ENCODE assay signal across 13 cellular contexts in genomic region chr21:45017376-45017960, GRCh38. TPM values are rescaled to one million over a fixed set of nuclear protein-coding genes. Genes with fewer than 3 reads are reported as not detected.
DNase-seq lines count a peak whose midpoint lies in the region; ATAC-seq and TF ChIP-seq lines count a peak whose summit lies in the region.
"Had no signal": no experiment of that assay in that cellular context is flagged by ENCODE, and none has a peak within 500 bp of the region (broad histone marks: within the 10 kb centered on the region; RNA-seq: fewer than 3 reads in every experiment).

No MANE protein-coding gene starts in this region.

- WGBS in aorta, 2 donors = 92 to 95% methylated on average over 7 of the region's 7 CpGs

- intact Hi-C loops in cardiac septum (cut with DNase I) (no loop called here), aorta (cut with DNase I) (loop anchor here in 1 of 2 donors (5.0 kb wide), 1 partner anchor 60 kb away; no protein-coding TSS in a partner anchor)

- DNase-seq in cardiac septum (ENCODE audit: low spot score) = peak; percentile 63
- DNase-seq in right atrium auricular region (ENCODE audit: low spot score) = no peak
- DNase-seq in activated naive CD8-positive, alpha-beta T cell treated with anti-CD3 and anti-CD28 coated beads, Interleukin-2, amount 50 U/mL, for 24 hours = no peak
- no peak for DNase-seq in mesothelial cell of epicardium (ENCODE audit: low spot score in 2 of 2, unreplicated experiment in 2 of 2)
- DNase-seq in aorta = peak; percentile 29 to 66
- no peak for DNase-seq in effector CD8-positive, alpha-beta T cell (lab: John Stamatoyannopoulos, UW)
- DNase-seq in SW 1271 (lab: John Stamatoyannopoulos, UW) = no peak
- DNase-seq in SKM-1 treated with dmso at 0.1 percent for 144 hours (lab: John Stamatoyannopoulos, UW; ENCODE audit: unreplicated experiment) = no peak
- DNase-seq: AML-193, NCI-H1417 treated with DMSO at 0.1 percent for 48 hours, NCI-H524, RPMI8226 had no signal

- H3K27ac Mint-ChIP-seq in activated naive CD8-positive, alpha-beta T cell treated with anti-CD3 and anti-CD28 coated beads, Interleukin-2, amount 50 U/mL, for 24 hours = no peak overlapping the region
- H3K27ac Mint-ChIP-seq in mesothelial cell of epicardium = peak overlapping the region; percentile 72

- H3K27me3 ChIP-seq in right atrium auricular region = no peaks in the 10 kb centered on the region
- no peaks in the 10 kb centered on the region for H3K27me3 ChIP-seq in aorta (ENCODE audit: control insufficient read depth in 1 of 2, insufficient read depth in 2 of 2, low read length in 1 of 2)

- no peaks in the 10 kb centered on the region for H3K36me3 ChIP-seq in right atrium auricular region
- H3K36me3 ChIP-seq in aorta (ENCODE audit: control insufficient read depth in 1 of 2, insufficient read depth in 2 of 2, low read length in 1 of 2) = no peaks in the 10 kb centered on the region
- H3K36me3 ChIP-seq: neutrophil had no signal

- H3K4me3 Mint-ChIP-seq in activated naive CD8-positive, alpha-beta T cell treated with anti-CD3 and anti-CD28 coated beads, Interleukin-2, amount 50 U/mL, for 24 hours = peak overlapping the region; percentile 46
- peak overlapping the region; percentile 66 for H3K4me3 Mint-ChIP-seq in mesothelial cell of epicardium

- H3K4me1 ChIP-seq in right atrium auricular region = peaks cover 0 to 17% of the 10 kb centered on the region in 2 donors
- H3K4me1 ChIP-seq in aorta (ENCODE audit: control insufficient read depth in 1 of 2, insufficient read depth in 2 of 2, low read length in 2 of 2) = no peaks in the 10 kb centered on the region

- ATAC-seq in activated naive CD8-positive, alpha-beta T cell treated with anti-CD3 and anti-CD28 coated beads, Interleukin-2, amount 50 U/mL, for 24 hours = no peak
- no peak for ATAC-seq in aorta (ENCODE audit: low FRiP score)

- H3K4me1 Mint-ChIP-seq in activated naive CD8-positive, alpha-beta T cell treated with anti-CD3 and anti-CD28 coated beads, Interleukin-2, amount 50 U/mL, for 24 hours = peaks cover 11% of the 10 kb centered on the region
- peaks cover 37% of the 10 kb centered on the region for H3K4me1 Mint-ChIP-seq in mesothelial cell of epicardium

- H3K36me3 Mint-ChIP-seq in activated naive CD8-positive, alpha-beta T cell treated with anti-CD3 and anti-CD28 coated beads, Interleukin-2, amount 50 U/mL, for 24 hours (ENCODE audit: low read depth) = no peaks in the 10 kb centered on the region
- H3K36me3 Mint-ChIP-seq in mesothelial cell of epicardium = no peaks in the 10 kb centered on the region

- TF ChIP-seq CTCF in right atrium auricular region (IDR thresholded peaks at IDR 0.05) (no peak), mesothelial cell of epicardium (IDR thresholded peaks at IDR 0.05; ENCODE audit: unreplicated experiment) (no peak)

- H3K4me3 ChIP-seq in right atrium auricular region = no peak overlapping the region
- no peak overlapping the region for H3K4me3 ChIP-seq in aorta (ENCODE audit: low read length in 2 of 2)

- peaks cover 33% of the 10 kb centered on the region for H3K27me3 Mint-ChIP-seq in activated naive CD8-positive, alpha-beta T cell treated with anti-CD3 and anti-CD28 coated beads, Interleukin-2, amount 50 U/mL, for 24 hours
- peaks cover 5% of the 10 kb centered on the region for H3K27me3 Mint-ChIP-seq in mesothelial cell of epicardium (ENCODE audit: low read depth)

- H3K27ac ChIP-seq in right atrium auricular region (no peak overlapping the region), aorta (ENCODE audit: low read depth in 1 of 2, low read length in 2 of 2) (no peak overlapping the region)
- H3K27ac ChIP-seq: neutrophil had no signal

- H3K9me3 Mint-ChIP-seq in activated naive CD8-positive, alpha-beta T cell treated with anti-CD3 and anti-CD28 coated beads, Interleukin-2, amount 50 U/mL, for 24 hours = no peaks in the 10 kb centered on the region
- no peaks in the 10 kb centered on the region for H3K9me3 Mint-ChIP-seq in mesothelial cell of epicardium

- no peaks in the 10 kb centered on the region for H3K9me3 ChIP-seq in right atrium auricular region
- no peaks in the 10 kb centered on the region for H3K9me3 ChIP-seq in aorta (ENCODE audit: control insufficient read depth, low read length)
- H3K9me3 ChIP-seq: neutrophil had no signal

RNA-seq across cellular contexts. Expression of gene ADARB1, which starts 56.9 kb away (rescaled TPM):
- total RNA-seq in cardiac septum (13.7 TPM), right atrium auricular region (10 to 100 TPM in 1 of 2 donors, 1 to 10 TPM in 1; 7.5 to 10.5 TPM), mesothelial cell of epicardium (22.7 to 27.9 TPM (median 26.5 TPM) in 3 replicates), aorta (100 to 1,000 TPM in 1 of 2 donors, 10 to 100 TPM in 1; 87.9 to 224 TPM)
- 10 to 100 TPM; 54.7 to 93.3 TPM for polyA plus RNA-seq in aorta

Comparison
In these comparisons a context has a peak if more than half of its experiments do, and no peak if none do; other contexts are left out.
1. DNase-seq: peak in cardiac septum (single experiment) and aorta (2 of 2); none in right atrium auricular region (single experiment), activated naive CD8-positive, alpha-beta T cell treated with anti-CD3 and anti-CD28 coated beads, Interleukin-2, amount 50 U/mL, for 24 hours (single experiment), mesothelial cell of epicardium (0 of 2), effector CD8-positive, alpha-beta T cell (single experiment), SW 1271 (0 of 2) and SKM-1 treated with dmso at 0.1 percent for 144 hours (single experiment).